18 cellular contexts compared by ENCODE assay signal in genomic region chr19:42089772-42090171, GRCh38. TPM values are rescaled to one million over a fixed set of nuclear protein-coding genes. Genes with fewer than 3 reads are reported as not detected.
"Had no signal": no experiment of that assay in that cellular context is flagged by ENCODE, and none has a peak within 500 bp of the region (broad histone marks: within the 10 kb centered on the region; RNA-seq: fewer than 3 reads in every experiment).

No MANE protein-coding gene starts in this region.

- H3K4me3 Mint-ChIP-seq: activated naive CD8-positive, alpha-beta T cell treated with anti-CD3 and anti-CD28 coated beads, Interleukin-2, amount 50 U/mL, for 24 hours; type B pancreatic cell had no signal

- H3K27ac Mint-ChIP-seq: activated naive CD8-positive, alpha-beta T cell treated with anti-CD3 and anti-CD28 coated beads, Interleukin-2, amount 50 U/mL, for 24 hours; type B pancreatic cell had no signal

- H3K9me3 ChIP-seq: ascending aorta, lower lobe of right lung, psoas muscle, stomach had no signal

- H3K27ac ChIP-seq: lower lobe of right lung, psoas muscle had no signal

- H3K4me3 ChIP-seq: coronary artery, lower lobe of right lung, psoas muscle, stomach had no signal

- H3K4me1 ChIP-seq: psoas muscle had no signal

- H3K36me3 ChIP-seq: ascending aorta had no signal

- H3K27me3 ChIP-seq: ascending aorta had no signal

- H3K9me3 Mint-ChIP-seq: activated naive CD8-positive, alpha-beta T cell treated with anti-CD3 and anti-CD28 coated beads, Interleukin-2, amount 50 U/mL, for 24 hours; type B pancreatic cell had no signal

- ATAC-seq: activated naive CD8-positive, alpha-beta T cell treated with anti-CD3 and anti-CD28 coated beads, Interleukin-2, amount 50 U/mL, for 24 hours; left colon; lower lobe of right lung; psoas muscle; right cardiac atrium had no signal

- H3K27me3 Mint-ChIP-seq: activated naive CD8-positive, alpha-beta T cell treated with anti-CD3 and anti-CD28 coated beads, Interleukin-2, amount 50 U/mL, for 24 hours had no signal

- DNase-seq: activated CD8-positive, alpha-beta memory T cell treated with anti-CD3 and anti-CD28 coated beads for 24 hours; activated CD8-positive, alpha-beta memory T cell treated with anti-CD3 and anti-CD28 coated beads, Interleukin-2, amount 50 U/mL, for 48 hours; activated gamma-delta T cell; activated naive CD8-positive, alpha-beta T cell treated with anti-CD3 and anti-CD28 coated beads, Interleukin-2, amount 50 U/mL, for 24 hours; activated T-cell treated with anti-CD3 and anti-CD28 coated beads, Interleukin-2, amount 50 U/mL, for 48 hours; erythroblast; foreskin melanocyte; glutamatergic neuron; hippocampal formation; left colon; lower lobe of right lung; right cardiac atrium; stimulated activated CD4-positive, alpha-beta T cell treated with anti-CD3 and anti-CD28 coated beads, Interleukin-2, amount 100 ng/mL, for 24 hours; stomach had no signal

RNA-seq across cellular contexts. Expression of gene POU2F2, which starts 42.5 kb away (rescaled TPM):
- total RNA-seq: ascending aorta had no signal
